23 cellular contexts compared by ENCODE assay signal in genomic region chr5:13921573-13921972, GRCh38. TPM values are rescaled to one million over a fixed set of nuclear protein-coding genes. Genes with fewer than 3 reads are reported as not detected.
DNase-seq lines count a peak whose midpoint lies in the region; ATAC-seq lines count a peak whose summit lies in the region.
"Had no signal": no experiment of that assay in that cellular context is flagged by ENCODE, and none has a peak within 500 bp of the region (broad histone marks: within the 10 kb centered on the region; RNA-seq: fewer than 3 reads in every experiment).

No MANE protein-coding gene starts in this region.

- H3K4me3 Mint-ChIP-seq in activated CD4-positive, alpha-beta T cell treated with anti-CD3 and anti-CD28 coated beads, Interleukin-2, amount 10 ng/mL, durations not matched to agents 24 days and 14 days, result no peak overlapping the region
- H3K4me3 Mint-ChIP-seq in stimulated activated memory B cell treated with anti-CD40 and anti-IgM and Interleukin-4, amounts not matched to agents 10 μg/mL and 1 μg/mL and 100 μg/mL, for 72 hours, result no peak overlapping the region
- H3K4me3 Mint-ChIP-seq: activated CD8-positive, alpha-beta T cell treated with anti-CD3 and anti-CD28 coated beads, Interleukin-2, amount 10 ng/mL, durations not matched to agents 7 days and 5 days; CD4-positive, CD25-positive, alpha-beta regulatory T cell; immature natural killer cell had no signal

- H3K4me1 Mint-ChIP-seq in activated CD4-positive, alpha-beta T cell treated with anti-CD3 and anti-CD28 coated beads, Interleukin-2, amount 10 ng/mL, durations not matched to agents 24 days and 14 days, result no peaks in the 10 kb centered on the region
- H3K4me1 Mint-ChIP-seq in stimulated activated memory B cell treated with anti-CD40 and anti-IgM and Interleukin-4, amounts not matched to agents 10 μg/mL and 1 μg/mL and 100 μg/mL, for 72 hours, result no peaks in the 10 kb centered on the region
- H3K4me1 Mint-ChIP-seq: CD4-positive, CD25-positive, alpha-beta regulatory T cell; immature natural killer cell had no signal

- H3K27ac Mint-ChIP-seq in activated CD4-positive, alpha-beta T cell treated with anti-CD3 and anti-CD28 coated beads, Interleukin-2, amount 10 ng/mL, durations not matched to agents 24 days and 14 days, result no peak overlapping the region
- H3K27ac Mint-ChIP-seq in stimulated activated memory B cell treated with anti-CD40 and anti-IgM and Interleukin-4, amounts not matched to agents 10 μg/mL and 1 μg/mL and 100 μg/mL, for 72 hours, result no peak overlapping the region
- H3K27ac Mint-ChIP-seq: activated CD8-positive, alpha-beta T cell treated with anti-CD3 and anti-CD28 coated beads, Interleukin-2, amount 10 ng/mL, durations not matched to agents 7 days and 5 days; CD4-positive, CD25-positive, alpha-beta regulatory T cell; immature natural killer cell had no signal

- H3K9me3 Mint-ChIP-seq in activated CD4-positive, alpha-beta T cell treated with anti-CD3 and anti-CD28 coated beads, Interleukin-2, amount 10 ng/mL, durations not matched to agents 24 days and 14 days, result peaks cover 5% of the 10 kb centered on the region
- H3K9me3 Mint-ChIP-seq in stimulated activated memory B cell treated with anti-CD40 and anti-IgM and Interleukin-4, amounts not matched to agents 10 μg/mL and 1 μg/mL and 100 μg/mL, for 72 hours, result no peaks in the 10 kb centered on the region

- no peaks in the 10 kb centered on the region for H3K36me3 Mint-ChIP-seq in activated CD4-positive, alpha-beta T cell treated with anti-CD3 and anti-CD28 coated beads, Interleukin-2, amount 10 ng/mL, durations not matched to agents 24 days and 14 days (ENCODE audit: low read depth)
- no peaks in the 10 kb centered on the region for H3K36me3 Mint-ChIP-seq in stimulated activated memory B cell treated with anti-CD40 and anti-IgM and Interleukin-4, amounts not matched to agents 10 μg/mL and 1 μg/mL and 100 μg/mL, for 72 hours
- H3K36me3 Mint-ChIP-seq: CD4-positive, CD25-positive, alpha-beta regulatory T cell; immature natural killer cell had no signal

- intact Hi-C loops in activated CD4-positive, alpha-beta T cell treated with anti-CD3 and anti-CD28 coated beads, Interleukin-2, amount 10 ng/mL, durations not matched to agents 24 days and 14 days (cut with micrococcal nuclease), result no loop called here

- no peaks in the 10 kb centered on the region for H3K27me3 Mint-ChIP-seq in activated CD4-positive, alpha-beta T cell treated with anti-CD3 and anti-CD28 coated beads, Interleukin-2, amount 10 ng/mL, durations not matched to agents 24 days and 14 days
- peaks cover 19% of the 10 kb centered on the region for H3K27me3 Mint-ChIP-seq in stimulated activated memory B cell treated with anti-CD40 and anti-IgM and Interleukin-4, amounts not matched to agents 10 μg/mL and 1 μg/mL and 100 μg/mL, for 72 hours
- H3K27me3 Mint-ChIP-seq: CD4-positive, CD25-positive, alpha-beta regulatory T cell had no signal

- ATAC-seq in stimulated activated memory B cell treated with anti-CD40 and anti-IgM and Interleukin-4, amounts not matched to agents 10 μg/mL and 1 μg/mL and 100 μg/mL, for 72 hours, result no peak
- ATAC-seq in HG02970 (IDR thresholded peaks at IDR 0.05; ENCODE audit: low FRiP score, unreplicated experiment) (no peak), esophagus mucosa (no peak)
- ATAC-seq: A549; activated CD8-positive, alpha-beta T cell treated with anti-CD3 and anti-CD28 coated beads, Interleukin-2, amount 10 ng/mL, durations not matched to agents 7 days and 5 days had no signal

- DNase-seq in activated CD4-positive, alpha-beta T cell treated with anti-CD3 and anti-CD28 coated beads, Interleukin-2, amount 10 ng/mL, durations not matched to agents 24 days and 14 days, result peak; percentile 11
- no peak for DNase-seq in activated CD4-positive, alpha-beta T cell treated with anti-CD3 and anti-CD28 coated beads for 1 hour
- DNase-seq in amniotic epithelial cell (ENCODE audit: low read depth) (peak; percentile 3), iPS-NIHi11 (ENCODE audit: low spot score) (peak; percentile 17), hippocampal formation (lab: John Stamatoyannopoulos, UW) (no peak)
- DNase-seq: activated CD4-positive, CD25-positive, alpha-beta regulatory T cell; activated CD8-positive, alpha-beta T cell treated with anti-CD3 and anti-CD28 coated beads, Interleukin-2, amount 10 ng/mL, durations not matched to agents 7 days and 5 days; activated naive CD4-positive, alpha-beta T cell; activated T-cell treated with anti-CD3 and anti-CD28 coated beads, Interleukin-2, amount 50 U/mL, for 1 hour; amniotic stem cell; CD4-positive, CD25-positive, alpha-beta regulatory T cell; GF-D8; immature natural killer cell; NCI-H1105 treated with DMSO at 0.1 percent for 48 hours; NCI-H2081; NCI-H524; Peyer's patch; stimulated activated CD4-positive, alpha-beta T cell treated with anti-CD3 and anti-CD28 coated beads, Interleukin-12 subunit alpha, Interleukin-12 subunit beta, amount 100 ng/mL, for 4 hours had no signal

RNA-seq across cellular contexts. Expression of gene DNAH5, which starts 22.9 kb away (rescaled TPM):
- not detected in 2 replicates for total RNA-seq in activated CD4-positive, alpha-beta T cell treated with anti-CD3 and anti-CD28 coated beads, Interleukin-2, amount 10 ng/mL, durations not matched to agents 24 days and 14 days
- 0.52 TPM for total RNA-seq in esophagus mucosa
- total RNA-seq: activated CD8-positive, alpha-beta T cell treated with anti-CD3 and anti-CD28 coated beads, Interleukin-2, amount 10 ng/mL, durations not matched to agents 7 days and 5 days; CD4-positive, CD25-positive, alpha-beta regulatory T cell; T-helper 2 cell treated with Interferon-gamma antibody and Interleukin-4, amounts not matched to agents 100 ng/mL and 5 ng/mL, for 36 hours had no signal

Comparison
In these comparisons a context has a peak if more than half of its experiments do, and no peak if none do; other contexts are left out.
1. DNase-seq: peak in activated CD4-positive, alpha-beta T cell treated with anti-CD3 and anti-CD28 coated beads, Interleukin-2, amount 10 ng/mL, durations not matched to agents 24 days and 14 days (single experiment), amniotic epithelial cell (single experiment) and iPS-NIHi11 (single experiment); none in activated CD4-positive, alpha-beta T cell treated with anti-CD3 and anti-CD28 coated beads for 1 hour (single experiment) and hippocampal formation (0 of 2).